In the genomic region with DNA sequence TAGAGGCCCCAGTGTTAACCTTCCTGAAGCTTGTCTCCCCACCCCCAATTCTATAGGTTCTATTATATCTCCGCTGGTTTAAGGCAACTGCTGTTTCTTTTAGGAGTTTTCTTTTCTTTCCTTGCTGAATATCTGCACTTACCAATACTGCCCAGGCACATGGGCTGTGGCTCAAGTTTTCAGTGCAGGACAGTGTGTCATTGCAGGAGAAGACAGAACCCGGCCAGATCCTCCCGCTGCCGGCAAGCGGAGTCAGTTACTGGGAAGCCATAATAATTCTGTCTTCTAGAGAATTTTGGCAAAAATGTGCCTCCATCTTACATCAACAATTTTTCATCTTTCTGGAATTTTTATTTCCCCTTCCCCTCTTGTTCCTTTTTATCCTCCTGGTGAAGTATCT, we compare ENCODE assay signal across 17 cellular contexts.
DNase-seq lines count a peak whose midpoint lies in the region; ATAC-seq and TF ChIP-seq lines count a peak whose summit lies in the region.
"Had no signal": no experiment of that assay in that cellular context is flagged by ENCODE, and none has a peak within 500 bp of the region (broad histone marks: within the 10 kb centered on the region; RNA-seq: fewer than 3 reads in every experiment).

No MANE protein-coding gene starts in this region.

- TF ChIP-seq CTCF in mesothelial cell of epicardium (IDR thresholded peaks at IDR 0.05; ENCODE audit: unreplicated experiment) = no peak
- no peak for TF ChIP-seq CTCF in neural crest cell (conservative IDR thresholded peaks at IDR 0.05)
- TF ChIP-seq CTCF in progenitor cell of endocrine pancreas (IDR thresholded peaks at IDR 0.05; ENCODE audit: unreplicated experiment) = no peak

- H3K9me3 ChIP-seq in T-helper 17 cell (ENCODE audit: control insufficient read depth, low read length, poor library complexity, severe bottlenecking) = no peaks in the 10 kb centered on the region
- H3K9me3 ChIP-seq: A549 had no signal

- ATAC-seq in T-helper 17 cell (no peak), GM18520 (IDR thresholded peaks at IDR 0.05; ENCODE audit: unreplicated experiment) (no peak)
- ATAC-seq: A549 had no signal

- H3K4me3 Mint-ChIP-seq in T-helper 17 cell = no peak overlapping the region
- H3K4me3 Mint-ChIP-seq in mesothelial cell of epicardium = peak overlapping the region; percentile 14
- no peak overlapping the region for H3K4me3 Mint-ChIP-seq in neural crest cell
- H3K4me3 Mint-ChIP-seq in progenitor cell of endocrine pancreas (ENCODE audit: low read depth) = no peak overlapping the region
- H3K4me3 Mint-ChIP-seq: CD4-positive, alpha-beta memory T cell had no signal

- no peaks in the 10 kb centered on the region for H3K36me3 Mint-ChIP-seq in T-helper 17 cell (ENCODE audit: low read depth)
- H3K36me3 Mint-ChIP-seq in mesothelial cell of epicardium = no peaks in the 10 kb centered on the region
- H3K36me3 Mint-ChIP-seq in neural crest cell (ENCODE audit: low read depth) = no peaks in the 10 kb centered on the region
- no peaks in the 10 kb centered on the region for H3K36me3 Mint-ChIP-seq in progenitor cell of endocrine pancreas (ENCODE audit: insufficient read depth)
- H3K36me3 Mint-ChIP-seq: CD4-positive, alpha-beta memory T cell had no signal

- DNase-seq in T-helper 17 cell (no peak), mesothelial cell of epicardium (ENCODE audit: low spot score in 2 of 2, unreplicated experiment in 2 of 2) (no peak), neural crest cell (ENCODE audit: low read depth, low spot score) (no peak), progenitor cell of endocrine pancreas (ENCODE audit: low spot score, unreplicated experiment) (no peak), NAMALWA (ENCODE audit: low spot score) (no peak), LoVo (ENCODE audit: low spot score) (no peak)
- DNase-seq: 8988T; Calu3; CD4-positive, alpha-beta memory T cell; COR-L47; DMS53; DMS79 treated with DMSO at 0.1 percent for 48 hours; GF-D8; GOT3; HCEC 1CT had no signal

- H3K27ac Mint-ChIP-seq in T-helper 17 cell = peak overlapping the region; percentile 27
- peak overlapping the region; percentile 32 for H3K27ac Mint-ChIP-seq in mesothelial cell of epicardium
- peak overlapping the region; percentile 84 for H3K27ac Mint-ChIP-seq in neural crest cell (ENCODE audit: unreplicated experiment)
- H3K27ac Mint-ChIP-seq in progenitor cell of endocrine pancreas = peak overlapping the region; percentile 25

- H3K9me3 Mint-ChIP-seq in mesothelial cell of epicardium = no peaks in the 10 kb centered on the region
- no peaks in the 10 kb centered on the region for H3K9me3 Mint-ChIP-seq in neural crest cell
- H3K9me3 Mint-ChIP-seq in progenitor cell of endocrine pancreas (ENCODE audit: low read depth) = no peaks in the 10 kb centered on the region
- H3K9me3 Mint-ChIP-seq: CD4-positive, alpha-beta memory T cell had no signal

- H3K27me3 Mint-ChIP-seq in T-helper 17 cell (no peaks in the 10 kb centered on the region), mesothelial cell of epicardium (ENCODE audit: low read depth) (no peaks in the 10 kb centered on the region), neural crest cell (ENCODE audit: low read depth) (no peaks in the 10 kb centered on the region), progenitor cell of endocrine pancreas (peaks cover 9% of the 10 kb centered on the region)
- H3K27me3 Mint-ChIP-seq: CD4-positive, alpha-beta memory T cell had no signal

- H3K4me1 Mint-ChIP-seq in T-helper 17 cell (peaks cover 10% of the 10 kb centered on the region), mesothelial cell of epicardium (peaks cover 40% of the 10 kb centered on the region), neural crest cell (peaks cover 33% of the 10 kb centered on the region), progenitor cell of endocrine pancreas (ENCODE audit: low read depth) (peaks cover 15% of the 10 kb centered on the region)

Comparison
In these comparisons a context has a peak if more than half of its experiments do, and no peak if none do; other contexts are left out.
1. H3K27ac Mint-ChIP-seq: peak in every context shown above with its lines; median percentile 84 in neural crest cell; 32 in mesothelial cell of epicardium; 27 in T-helper 17 cell; 25 in progenitor cell of endocrine pancreas.